Comparison of ENCODE assay signal across 28 cellular contexts in the genomic region with DNA sequence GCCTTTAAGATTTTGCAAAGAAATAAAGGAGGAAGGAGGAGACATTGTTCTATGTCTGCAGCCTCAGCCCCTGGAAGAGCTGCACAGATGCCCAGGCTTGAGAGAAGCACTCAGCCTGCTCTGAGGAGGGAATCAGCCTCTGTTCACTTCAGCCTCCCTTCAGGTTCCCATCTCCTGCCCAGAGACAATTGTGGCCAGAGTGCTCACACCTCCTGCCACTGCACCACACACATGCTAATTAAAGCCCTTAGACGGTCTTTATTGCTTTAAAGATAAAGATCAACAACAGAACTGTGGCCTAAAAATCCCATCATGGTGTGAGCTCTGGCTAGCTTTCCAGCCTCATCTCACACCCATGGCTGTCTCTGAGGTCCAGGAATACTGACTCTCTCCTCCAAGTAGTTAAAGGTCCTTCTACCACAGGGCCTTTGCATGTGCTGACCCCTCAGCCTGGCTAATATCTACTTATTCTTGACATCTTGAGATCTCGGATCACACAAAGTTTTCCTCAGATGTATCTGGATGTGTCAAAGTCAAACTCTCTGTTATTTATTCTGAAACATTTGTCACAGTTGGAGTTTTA.
"Had no signal": no experiment of that assay in that cellular context is flagged by ENCODE, and none has a peak within 500 bp of the region (broad histone marks: within the 10 kb centered on the region; RNA-seq: fewer than 3 reads in every experiment).

No MANE protein-coding gene starts in this region.

- DNase-seq: cortex of kidney; effector memory CD8-positive, alpha-beta T cell; erythroblast; esophagus squamous epithelium; foreskin melanocyte; glutamatergic neuron; heart right ventricle; hippocampal formation; kidney; mucosa of descending colon; naive B cell; right lobe of liver; small intestine; stimulated activated CD4-positive, alpha-beta T cell treated with anti-CD3 and anti-CD28 coated beads, Interleukin-15, amount 100 ng/mL, for 24 hours; stimulated activated CD4-positive, alpha-beta T cell treated with anti-CD3 and anti-CD28 coated beads, Interleukin-4, amount 100 ng/mL, for 1 hour; stimulated activated CD8-positive, alpha-beta memory T cell treated with anti-CD3 and anti-CD28 coated beads, Interleukin-4, amount 100 ng/mL, for 48 hours; stimulated activated naive CD4-positive, alpha-beta T cell; stimulated activated naive CD8-positive, alpha-beta T cell treated with anti-CD3 and anti-CD28 coated beads, Interleukin-15, amount 100 ng/mL, for 72 hours; transverse colon; upper lobe of right lung; uterus had no signal

- H2AFZ ChIP-seq: parathyroid adenoma had no signal

- H3K9ac ChIP-seq: parathyroid adenoma had no signal

- FAIRE-seq: endometrium, kidney, small intestine had no signal

- ATAC-seq: effector memory CD8-positive, alpha-beta T cell; heart right ventricle; left lobe of liver; mucosa of descending colon; natural killer cell treated with Interleukin-12 subunit alpha and Interleukin-12 subunit beta and Interleukin-15 and Interleukin-18, amount 100 ng/mL, for 72 hours; right lobe of liver; stimulated activated naive CD8-positive, alpha-beta T cell treated with anti-CD3 and anti-CD28 coated beads, Interleukin-15, amount 100 ng/mL, for 72 hours; upper lobe of right lung had no signal

- H3K36me3 ChIP-seq: esophagus squamous epithelium, heart right ventricle, neutrophil, right lobe of liver, suprapubic skin, transverse colon, upper lobe of right lung, uterus had no signal

- H3K79me2 ChIP-seq: parathyroid adenoma had no signal

- H3K4me1 ChIP-seq: parathyroid adenoma, right lobe of liver, suprapubic skin, transverse colon, upper lobe of right lung, uterus had no signal

- H3K27me3 ChIP-seq: right lobe of liver, suprapubic skin, upper lobe of right lung, uterus had no signal

- H3K9me3 ChIP-seq: esophagus squamous epithelium, heart right ventricle, mucosa of descending colon, neutrophil, right lobe of liver, suprapubic skin, transverse colon, upper lobe of right lung, uterus had no signal

- H3K27ac ChIP-seq: esophagus squamous epithelium, heart right ventricle, neutrophil, parathyroid adenoma, right lobe of liver, suprapubic skin, transverse colon, upper lobe of right lung, uterus had no signal

- H3K4me3 ChIP-seq: esophagus squamous epithelium, heart right ventricle, lung, mucosa of descending colon, right lobe of liver, suprapubic skin, transverse colon, upper lobe of right lung, uterus had no signal
